9 cellular contexts compared by ENCODE assay signal in the genomic region with DNA sequence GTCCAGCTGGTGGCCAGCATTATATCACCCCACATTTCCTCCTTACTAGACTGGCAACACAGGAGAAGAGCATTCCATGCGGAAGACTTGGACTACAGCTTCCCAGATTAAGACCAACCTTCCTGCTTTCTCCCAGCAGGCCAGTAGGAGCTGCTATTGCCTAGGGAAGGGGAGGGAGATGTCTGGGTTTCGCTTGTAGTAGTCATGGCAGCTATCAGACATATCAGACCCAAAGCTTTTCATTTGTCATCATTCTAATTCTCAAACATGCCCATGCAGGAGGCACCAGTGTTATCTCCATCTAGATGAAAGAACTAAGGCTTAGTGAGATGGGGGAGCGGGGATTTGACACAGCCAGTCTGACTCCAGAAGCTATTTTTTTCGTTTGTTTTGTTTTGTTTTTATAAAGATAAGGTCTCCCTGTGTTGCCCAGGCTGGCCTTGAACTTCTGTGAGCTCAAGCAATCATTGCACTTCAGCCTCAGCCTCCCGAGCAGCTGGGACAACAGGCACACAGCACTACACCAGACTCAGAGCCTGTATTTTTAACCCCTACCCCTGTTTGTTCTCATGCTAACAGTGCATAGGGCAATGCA. TPM values are rescaled to one million over a fixed set of nuclear protein-coding genes. Genes with fewer than 3 reads are reported as not detected.
DNase-seq lines count a peak whose midpoint lies in the region; ATAC-seq, FAIRE-seq and TF ChIP-seq lines count a peak whose summit lies in the region.
"Had no signal": no experiment of that assay in that cellular context is flagged by ENCODE, and none has a peak within 500 bp of the region (broad histone marks: within the 10 kb centered on the region; RNA-seq: fewer than 3 reads in every experiment).

No MANE protein-coding gene starts in this region.

- H3K27ac ChIP-seq in lung (ENCODE audit: low read depth in 1 of 2, low read length in 1 of 2) (no peak overlapping the region), upper lobe of right lung (no peak overlapping the region)

- ATAC-seq in lung (ENCODE audit: insufficient read depth, low FRiP score): peak; percentile 47
- peak; percentile 91 for ATAC-seq in upper lobe of right lung
- ATAC-seq in HG03354 (IDR thresholded peaks at IDR 0.05; ENCODE audit: poor library complexity, severe bottlenecking, unreplicated experiment): no peak

- H3K9me3 ChIP-seq in lung (ENCODE audit: control insufficient read depth in 2 of 2, insufficient read depth in 1 of 2, low read length in 1 of 2) (peaks cover 0 to 1% of the 10 kb centered on the region in 2 donors), upper lobe of right lung (no peaks in the 10 kb centered on the region)

- H3K27me3 ChIP-seq in lung (ENCODE audit: control insufficient read depth, insufficient read depth) (peaks cover 2% of the 10 kb centered on the region), upper lobe of right lung (peaks cover 10% of the 10 kb centered on the region)

- DNase-seq in DMS53 (lab: John Stamatoyannopoulos, UW) (peak; percentile 76), HTR-8/SVneo (ENCODE audit: insufficient read length, low spot score) (peak; percentile 61), RPMI8226 (peak; percentile 17), dermis microvascular lymphatic vessel endothelial cell (ENCODE audit: low read depth in 2 of 2) (peak; percentile 62 to 76), lung (ENCODE audit: low spot score) (peak; percentile 58), upper lobe of right lung (no peak)
- DNase-seq in effector CD4-positive, alpha-beta T cell: no peak

- no peaks in the 10 kb centered on the region for H3K36me3 ChIP-seq in lung (ENCODE audit: control insufficient read depth in 2 of 2, insufficient read depth in 2 of 2, low read length in 2 of 2)
- H3K36me3 ChIP-seq in upper lobe of right lung: no peaks in the 10 kb centered on the region

- intact Hi-C loops in upper lobe of right lung (cut with DNase I): no loop called here

- H3K4me3 ChIP-seq in lung (no peak overlapping the region), upper lobe of right lung (no peak overlapping the region)

- no peak for FAIRE-seq in HTR-8/SVneo (lab: Jason Lieb, UNC)

- no peaks in the 10 kb centered on the region for H3K4me1 ChIP-seq in lung (ENCODE audit: control insufficient read depth in 2 of 2, insufficient read depth in 2 of 2, low read length in 2 of 2)
- H3K4me1 ChIP-seq in upper lobe of right lung: peaks cover 8% of the 10 kb centered on the region

- peak; percentile 89 for TF ChIP-seq CTCF in lung (IDR thresholded peaks at IDR 0.05; ENCODE audit: control extremely low read depth, extremely low read depth)
- peak; percentile 80 for TF ChIP-seq CTCF in upper lobe of right lung (IDR thresholded peaks at IDR 0.05)

- WGBS in lung, 2 donors: 17 to 36% methylated on average over 5 of the region's 5 CpGs

RNA-seq across cellular contexts. Expression of gene PLA2G2A, which starts 4.5 kb away (rescaled TPM):
- not detected in 2 replicates for total RNA-seq in dermis microvascular lymphatic vessel endothelial cell
- total RNA-seq in lung: 10 to 100 TPM in 1 of 2 donors, 1 to 10 TPM in 1; 1.8 to 33.1 TPM
- 100 to 1,000 TPM in 1 of 2 donors, 10 to 100 TPM in 1; 29.5 to 168 TPM for polyA plus RNA-seq in lung
- total RNA-seq in upper lobe of right lung: 19.7 TPM
- total RNA-seq: T-helper 1 cell treated with Interleukin-12 subunit alpha and Interleukin-12 subunit beta and Interleukin-4 antibody, amounts not matched to agents 30 ng/mL and 1 ng/mL, for 36 hours had no signal

RNA-seq across cellular contexts. Expression of gene PLA2G2E, which starts 51.5 kb away (rescaled TPM):
- not detected in 2 replicates for total RNA-seq in dermis microvascular lymphatic vessel endothelial cell
- total RNA-seq in lung: not detected
- not detected for polyA plus RNA-seq in lung
- total RNA-seq in upper lobe of right lung: not detected
- total RNA-seq: T-helper 1 cell treated with Interleukin-12 subunit alpha and Interleukin-12 subunit beta and Interleukin-4 antibody, amounts not matched to agents 30 ng/mL and 1 ng/mL, for 36 hours had no signal

Comparison
In these comparisons a context has a peak if more than half of its experiments do, and no peak if none do; other contexts are left out.
1. DNase-seq: peak in DMS53 (single experiment), HTR-8/SVneo (single experiment), RPMI8226 (single experiment), dermis microvascular lymphatic vessel endothelial cell (2 of 2) and lung (single experiment); none in upper lobe of right lung (single experiment) and effector CD4-positive, alpha-beta T cell (single experiment).